Comparison of ENCODE assay signal across 23 cellular contexts in the genomic region with DNA sequence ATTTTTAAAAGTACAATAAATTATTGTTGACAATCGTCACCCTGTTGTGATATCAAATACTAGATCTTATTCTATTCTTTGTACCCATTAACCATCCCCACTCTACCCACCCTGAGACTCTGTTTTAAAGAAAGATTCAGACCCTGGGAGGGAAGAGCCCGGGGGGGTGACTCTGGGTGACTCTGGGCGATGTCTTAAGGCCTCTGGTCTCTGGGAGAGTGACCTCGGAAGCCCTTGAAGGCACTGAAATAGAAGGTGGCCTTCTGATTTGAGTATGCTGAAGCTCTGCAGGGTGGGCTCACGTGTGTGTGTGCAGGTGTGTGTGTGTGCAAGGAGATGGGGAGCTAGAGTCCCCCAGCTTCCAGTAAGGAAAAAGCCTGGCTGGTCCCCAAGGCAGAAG. TPM values are rescaled to one million over a fixed set of nuclear protein-coding genes. Genes with fewer than 3 reads are reported as not detected.
A peak's percentile ranks its signal among the peaks of the same experiment; 100 is the strongest.
DNase-seq lines count a peak whose midpoint lies in the region; TF ChIP-seq lines count a peak whose summit lies in the region.
"Had no signal": no experiment of that assay in that cellular context is flagged by ENCODE, and none has a peak within 500 bp of the region (broad histone marks: within the 10 kb centered on the region; RNA-seq: fewer than 3 reads in every experiment).

No MANE protein-coding gene starts in this region.

- no peak overlapping the region for H3K9ac ChIP-seq in mesenchymal stem cell (ENCODE audit: low read length)

- no peak overlapping the region for H3K4me3 ChIP-seq in mesenchymal stem cell (ENCODE audit: insufficient read depth in 1 of 2, low read depth in 1 of 2, low read length in 2 of 2)
- H3K4me3 ChIP-seq in tibial nerve = no peak overlapping the region
- H3K4me3 ChIP-seq: cardiac muscle cell, esophagus muscularis mucosa, SJSA1, tibial artery had no signal

- H3K79me1 ChIP-seq in mesenchymal stem cell (replicated peaks; ENCODE audit: low read length, poor library complexity, severe bottlenecking) = no peaks in the 10 kb centered on the region

- H2AK5ac ChIP-seq in mesenchymal stem cell (ENCODE audit: low read length, severe bottlenecking) = no peak overlapping the region

- H3K4me2 ChIP-seq in mesenchymal stem cell (ENCODE audit: low read length, poor library complexity, severe bottlenecking) = no peak overlapping the region

- no peak for TF ChIP-seq POLR2A in tibial nerve (IDR thresholded peaks at IDR 0.05)

- H3K27me3 ChIP-seq in mesenchymal stem cell (ENCODE audit: control insufficient read depth in 1 of 2, insufficient read depth in 1 of 2, low read length in 2 of 2) = peaks cover 0 to 31% of the 10 kb centered on the region in 2 experiments
- no peaks in the 10 kb centered on the region for H3K27me3 ChIP-seq in tibial nerve
- H3K27me3 ChIP-seq: esophagus muscularis mucosa, tibial artery had no signal

- H3K27ac ChIP-seq in cingulate gyrus (ENCODE audit: low read depth, low read length) = peak overlapping the region; percentile 54
- no peak overlapping the region for H3K27ac ChIP-seq in mesenchymal stem cell (ENCODE audit: low read length, poor library complexity, severe bottlenecking)
- peak overlapping the region in 3 of 4 donors; percentile 11 to 82 (median 77) for H3K27ac ChIP-seq in tibial nerve
- H3K27ac ChIP-seq: cardiac muscle cell, esophagus muscularis mucosa, SJSA1, tibial artery had no signal

- no peak for TF ChIP-seq EP300 in tibial nerve (IDR thresholded peaks at IDR 0.05)

- H3K9me3 ChIP-seq in mesenchymal stem cell (ENCODE audit: control insufficient read depth, low read length) (peaks cover 15% of the 10 kb centered on the region), tibial nerve (peaks cover 0 to 8% (median 0%) of the 10 kb centered on the region in 4 donors)
- H3K9me3 ChIP-seq: esophagus muscularis mucosa, SJSA1, tibial artery had no signal

- peaks cover 7% of the 10 kb centered on the region for H3K4me1 ChIP-seq in mesenchymal stem cell (ENCODE audit: control insufficient read depth, insufficient read depth, low read depth, low read length)
- peaks cover 0 to 16% (median 0%) of the 10 kb centered on the region in 4 donors for H3K4me1 ChIP-seq in tibial nerve
- H3K4me1 ChIP-seq: esophagus muscularis mucosa, SJSA1 had no signal

- no peak for TF ChIP-seq CTCF in tibial nerve (IDR thresholded peaks at IDR 0.05)

- no peak overlapping the region for H2BK15ac ChIP-seq in mesenchymal stem cell (ENCODE audit: low read depth, poor library complexity, severe bottlenecking)

- no peak overlapping the region for H4K8ac ChIP-seq in mesenchymal stem cell (ENCODE audit: low read length)

- no peak overlapping the region for H3K14ac ChIP-seq in mesenchymal stem cell (ENCODE audit: low read length in 2 of 2)

- H2AFZ ChIP-seq in mesenchymal stem cell (ENCODE audit: low read depth, low read length) = peak overlapping the region; percentile 19

- WGBS in mesenchymal stem cell = 81% methylated on average over 4 of the region's 5 CpGs
- WGBS in tibial nerve, 2 donors = 77 to 80% methylated on average over 5 of the region's 5 CpGs

- H2BK5ac ChIP-seq in mesenchymal stem cell (ENCODE audit: low read depth, low read length, poor library complexity, severe bottlenecking) = no peak overlapping the region

- no peak overlapping the region for H3K4ac ChIP-seq in mesenchymal stem cell (ENCODE audit: low read depth in 1 of 2, low read length in 2 of 2)

- DNase-seq in HT-29 (ENCODE audit: low spot score) = peak; percentile 41
- no peak for DNase-seq in mesenchymal stem cell
- no peak for DNase-seq in tibial nerve (ENCODE audit: low spot score in 2 of 2)
- DNase-seq in activated CD4-positive, CD25-positive, alpha-beta regulatory T cell treated with anti-CD3 and anti-CD28 coated beads, Interleukin-2, amount 50 U/mL, for 72 hours = no peak
- DNase-seq in DMS79 treated with DMSO at 0.1 percent for 48 hours (lab: John Stamatoyannopoulos, UW) = no peak
- no peak for DNase-seq in kidney glomerular epithelial cell (lab: John Stamatoyannopoulos, UW)
- DNase-seq: activated CD8-positive, alpha-beta T cell treated with anti-CD3 and anti-CD28 coated beads, Interleukin-2, amount 10 ng/mL, durations not matched to agents 7 days and 5 days; activated naive CD8-positive, alpha-beta T cell treated with anti-CD3 and anti-CD28 coated beads, Interleukin-2, amount 50 U/mL, for 24 hours; activated T-cell treated with anti-CD3 and anti-CD28 coated beads, Interleukin-2, amount 50 U/mL, for 4 hours; Kasumi-1; NCI-H1105; NCI-H2107; NCI-H524 had no signal

- no peak overlapping the region for H2BK120ac ChIP-seq in mesenchymal stem cell (ENCODE audit: low read depth, low read length)

- no peak overlapping the region for H3K23ac ChIP-seq in mesenchymal stem cell (ENCODE audit: low read length in 2 of 2)

- H2BK12ac ChIP-seq in mesenchymal stem cell (ENCODE audit: low read length in 2 of 2) = no peak overlapping the region

- H3K36me3 ChIP-seq in mesenchymal stem cell (ENCODE audit: control insufficient read depth in 1 of 2, insufficient read depth in 2 of 2, low read depth in 1 of 2, low read length in 2 of 2) (no peaks in the 10 kb centered on the region), tibial nerve (no peaks in the 10 kb centered on the region)
- H3K36me3 ChIP-seq: cardiac muscle cell, SJSA1, tibial artery had no signal

- H4K91ac ChIP-seq in mesenchymal stem cell (ENCODE audit: low read length) = no peak overlapping the region

- H3K18ac ChIP-seq in mesenchymal stem cell (ENCODE audit: low read depth in 1 of 2, low read length in 2 of 2) = no peak overlapping the region

RNA-seq across cellular contexts. Expression of a gene that starts 9.7 kb away (rescaled TPM):
- total RNA-seq in HT-29 (2014; rRNA removed; shearing (Covaris generic)) = 535 and 538 TPM in 2 replicates
- polyA plus RNA-seq in mesenchymal stem cell (2013, experiment 1 of 2) = 0.97 TPM
- 0.84 TPM for polyA plus RNA-seq in mesenchymal stem cell (2013, experiment 2 of 2)
- 10 to 100 TPM; 29.3 to 53.0 (median 39.6) TPM for total RNA-seq in tibial nerve

RNA-seq across cellular contexts. Expression of a gene that starts 30.6 kb away (rescaled TPM):
- 15.2 and 21.6 TPM in 2 replicates for total RNA-seq in HT-29 (2014; rRNA removed; shearing (Covaris generic))
- polyA plus RNA-seq in mesenchymal stem cell (2013, experiment 1 of 2) = 6.3 TPM
- 5.9 TPM for polyA plus RNA-seq in mesenchymal stem cell (2013, experiment 2 of 2)
- 10 to 100 TPM; 10.8 to 21.3 (median 11.2) TPM for total RNA-seq in tibial nerve

RNA-seq across cellular contexts. Expression of a gene that starts 38.2 kb away (rescaled TPM):
- 1.9 and 3.7 TPM in 2 replicates for total RNA-seq in HT-29 (2014; rRNA removed; shearing (Covaris generic))
- polyA plus RNA-seq in mesenchymal stem cell (2013, experiment 1 of 2) = not detected
- polyA plus RNA-seq in mesenchymal stem cell (2013, experiment 2 of 2) = not detected
- 10 to 100 TPM in 2 of 4 donors, 1 to 10 TPM in 2; 5.7 to 18.6 (median 12.1) TPM for total RNA-seq in tibial nerve
- total RNA-seq: activated CD8-positive, alpha-beta T cell treated with anti-CD3 and anti-CD28 coated beads, Interleukin-2, amount 10 ng/mL, durations not matched to agents 7 days and 5 days; activated T-cell treated with anti-CD3 and anti-CD28 coated beads, Interleukin-2, amount 50 U/mL, for 4 hours; CD8-positive, alpha-beta memory T cell; lung microvascular endothelial cell; renal cortical epithelial cell; SJSA1; T-helper 2 cell treated with Interferon-gamma antibody and Interleukin-4, amounts not matched to agents 100 ng/mL and 5 ng/mL, for 36 hours; WTC11 had no signal
- polyA plus RNA-seq: CD8-positive, alpha-beta memory T cell had no signal
